Comparison of ENCODE assay signal across 30 cellular contexts in the genomic region with DNA sequence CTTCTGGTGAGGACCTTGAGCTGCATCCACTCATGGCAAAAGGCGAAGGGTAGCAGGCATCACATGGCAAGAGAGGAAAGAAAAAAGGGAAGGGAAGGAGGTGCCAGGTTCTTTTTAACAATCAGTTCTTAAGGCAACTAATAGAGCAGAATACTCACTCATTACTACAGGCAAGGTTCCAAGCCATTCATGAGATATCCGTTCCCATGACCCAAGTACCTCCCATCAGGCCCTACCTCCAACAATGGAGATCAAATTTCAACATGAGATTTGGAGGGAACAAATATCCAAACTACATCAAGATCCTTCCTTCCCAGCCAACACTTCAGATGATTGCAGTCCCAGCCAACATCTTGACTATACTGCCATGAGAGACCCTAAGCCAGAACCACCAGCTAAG. TPM values are rescaled to one million over a fixed set of nuclear protein-coding genes. Genes with fewer than 3 reads are reported as not detected.
A peak's percentile ranks its signal among the peaks of the same experiment; 100 is the strongest.
DNase-seq lines count a peak whose midpoint lies in the region; ATAC-seq, FAIRE-seq and TF ChIP-seq lines count a peak whose summit lies in the region.
"Had no signal": no experiment of that assay in that cellular context is flagged by ENCODE, and none has a peak within 500 bp of the region (broad histone marks: within the 10 kb centered on the region; RNA-seq: fewer than 3 reads in every experiment).

No MANE protein-coding gene starts in this region.

- H3K27ac Mint-ChIP-seq in astrocyte (ENCODE audit: unreplicated experiment) = peak overlapping the region; percentile 16
- H3K27ac Mint-ChIP-seq: activated CD4-positive, alpha-beta memory T cell treated with anti-CD3 and anti-CD28 coated beads, Interleukin-2, amount 10 ng/mL, durations not matched to agents 7 days and 5 days; activated naive CD4-positive, alpha-beta T cell treated with anti-CD3 and anti-CD28 coated beads, Interleukin-2, amount 10 ng/mL, durations not matched to agents 7 days and 5 days; GM23338; nephron; stimulated activated effector memory CD8-positive, alpha-beta T cell treated with anti-CD3 and anti-CD28 coated beads, Interleukin-12 subunit alpha, Interleukin-12 subunit beta, amount 100 ng/mL, for 72 hours had no signal

- H3K9ac ChIP-seq in astrocyte (ENCODE audit: low read length) = no peak overlapping the region

- ATAC-seq in HG03571 (IDR thresholded peaks at IDR 0.05; ENCODE audit: unreplicated experiment) (no peak), right cardiac atrium (no peak)
- ATAC-seq: body of pancreas; GM23338; left colon; stimulated activated effector memory CD8-positive, alpha-beta T cell treated with anti-CD3 and anti-CD28 coated beads, Interleukin-12 subunit alpha, Interleukin-12 subunit beta, amount 100 ng/mL, for 72 hours had no signal

- H2AFZ ChIP-seq in astrocyte (ENCODE audit: low read depth, low read length) = no peak overlapping the region
- H2AFZ ChIP-seq: GM23338, PC-9 had no signal

- peaks cover 2% of the 10 kb centered on the region for H3K4me1 Mint-ChIP-seq in astrocyte (ENCODE audit: low read depth, unreplicated experiment)
- H3K4me1 Mint-ChIP-seq: activated CD4-positive, alpha-beta memory T cell treated with anti-CD3 and anti-CD28 coated beads, Interleukin-2, amount 10 ng/mL, durations not matched to agents 7 days and 5 days; activated naive CD4-positive, alpha-beta T cell treated with anti-CD3 and anti-CD28 coated beads, Interleukin-2, amount 10 ng/mL, durations not matched to agents 7 days and 5 days; nephron; stimulated activated effector memory CD8-positive, alpha-beta T cell treated with anti-CD3 and anti-CD28 coated beads, Interleukin-12 subunit alpha, Interleukin-12 subunit beta, amount 100 ng/mL, for 72 hours had no signal

- H3K27ac ChIP-seq in astrocyte (ENCODE audit: low read depth, low read length) (no peak overlapping the region), right cardiac atrium (ENCODE audit: low read length) (no peak overlapping the region)
- H3K27ac ChIP-seq: 22Rv1, adrenal gland, body of pancreas, C4-2B, PC-9, tibial nerve had no signal

- H3K4me1 ChIP-seq in astrocyte (ENCODE audit: insufficient read depth, low read length) (no peaks in the 10 kb centered on the region), right cardiac atrium (ENCODE audit: control insufficient read depth, insufficient read depth, low read length) (no peaks in the 10 kb centered on the region)
- H3K4me1 ChIP-seq: adrenal gland, body of pancreas, tibial nerve had no signal

- H3K4me3 ChIP-seq in astrocyte (ENCODE audit: insufficient read depth, low read depth, low read length) (no peak overlapping the region), right cardiac atrium (ENCODE audit: low read length) (no peak overlapping the region)
- H3K4me3 ChIP-seq: adrenal gland, body of pancreas, GM23338, PC-9, tibial nerve had no signal

- no peaks in the 10 kb centered on the region for H3K9me3 ChIP-seq in astrocyte (ENCODE audit: insufficient read depth, low read depth, low read length)
- H3K9me3 ChIP-seq in right cardiac atrium (ENCODE audit: control insufficient read depth, low read length) = no peaks in the 10 kb centered on the region
- H3K9me3 ChIP-seq: adrenal gland, body of pancreas, tibial nerve had no signal

- H3K79me2 ChIP-seq in astrocyte (ENCODE audit: insufficient read depth, low read length) = no peaks in the 10 kb centered on the region

- no peak overlapping the region for H3K4me2 ChIP-seq in astrocyte (ENCODE audit: low read length)
- H3K4me2 ChIP-seq: GM23338, PC-9 had no signal

- no peaks in the 10 kb centered on the region for H3K36me3 ChIP-seq in astrocyte (ENCODE audit: insufficient read depth, low read length)
- H3K36me3 ChIP-seq: adrenal gland, tibial nerve had no signal

- H3K27me3 ChIP-seq in astrocyte (ENCODE audit: insufficient read depth, low read length) (peaks cover 4% of the 10 kb centered on the region), right cardiac atrium (ENCODE audit: control insufficient read depth, insufficient read depth) (no peaks in the 10 kb centered on the region)
- H3K27me3 ChIP-seq: adrenal gland, body of pancreas, tibial nerve had no signal

- H4K20me1 ChIP-seq in astrocyte (ENCODE audit: insufficient read depth, low read length) = no peaks in the 10 kb centered on the region

- intact Hi-C loops in right cardiac atrium (cut with DNase I) = loop anchor here in 1 of 4 donors (10.0 kb wide), 1 partner anchor 732 kb away; no protein-coding TSS in a partner anchor

- H3K27me3 Mint-ChIP-seq in astrocyte (ENCODE audit: low read depth, unreplicated experiment) = peaks cover 12% of the 10 kb centered on the region

- no peaks in the 10 kb centered on the region for H3K9me3 Mint-ChIP-seq in astrocyte (ENCODE audit: unreplicated experiment)
- H3K9me3 Mint-ChIP-seq: activated CD4-positive, alpha-beta memory T cell treated with anti-CD3 and anti-CD28 coated beads, Interleukin-2, amount 10 ng/mL, durations not matched to agents 7 days and 5 days; activated naive CD4-positive, alpha-beta T cell treated with anti-CD3 and anti-CD28 coated beads, Interleukin-2, amount 10 ng/mL, durations not matched to agents 7 days and 5 days; GM23338; nephron; stimulated activated effector memory CD8-positive, alpha-beta T cell treated with anti-CD3 and anti-CD28 coated beads, Interleukin-12 subunit alpha, Interleukin-12 subunit beta, amount 100 ng/mL, for 72 hours had no signal

- TF ChIP-seq CTCF in astrocyte (IDR thresholded peaks at IDR 0.05; ENCODE audit: insufficient read depth, low read depth, low read length) = no peak

- FAIRE-seq in astrocyte (lab: Jason Lieb, UNC) = no peak

- H3K4me3 Mint-ChIP-seq in astrocyte (ENCODE audit: unreplicated experiment) = no peak overlapping the region
- H3K4me3 Mint-ChIP-seq: activated CD4-positive, alpha-beta memory T cell treated with anti-CD3 and anti-CD28 coated beads, Interleukin-2, amount 10 ng/mL, durations not matched to agents 7 days and 5 days; activated naive CD4-positive, alpha-beta T cell treated with anti-CD3 and anti-CD28 coated beads, Interleukin-2, amount 10 ng/mL, durations not matched to agents 7 days and 5 days; GM23338; nephron; stimulated activated effector memory CD8-positive, alpha-beta T cell treated with anti-CD3 and anti-CD28 coated beads, Interleukin-12 subunit alpha, Interleukin-12 subunit beta, amount 100 ng/mL, for 72 hours had no signal

- DNase-seq in DMS 273 (lab: John Stamatoyannopoulos, UW; ENCODE audit: unreplicated experiment) = peak; percentile 53
- no peak for DNase-seq in DMS 273 treated with DMSO at 0.1 percent for 48 hours (lab: John Stamatoyannopoulos, UW)
- peak; percentile 56 for DNase-seq in M059J (ENCODE audit: low read depth)
- no peak for DNase-seq in astrocyte (ENCODE audit: low read depth)
- DNase-seq in iris pigment epithelial cell (ENCODE audit: low read depth) = peak; percentile 42
- DNase-seq in activated CD8-positive, alpha-beta memory T cell treated with anti-CD3 and anti-CD28 coated beads, Interleukin-2, amount 50 U/mL, for 48 hours = no peak
- DNase-seq in right cardiac atrium = no peak
- DNase-seq: activated CD4-positive, alpha-beta memory T cell treated with anti-CD3 and anti-CD28 coated beads, Interleukin-2, amount 10 ng/mL, durations not matched to agents 7 days and 5 days; activated CD8-positive, alpha-beta memory T cell treated with anti-CD3 and anti-CD28 coated beads, Interleukin-2, amount 50 U/mL, for 4 hours; activated naive CD4-positive, alpha-beta T cell treated with anti-CD3 and anti-CD28 coated beads, Interleukin-2, amount 10 ng/mL, durations not matched to agents 7 days and 5 days; adrenal gland; body of pancreas; COR-L47; DND-41; GF-D8; hypothalamus; left colon; NCI-H1092 treated with DMSO at 0.1 percent for 48 hours; NCI-H1930; NCI-H510A treated with DMSO at 0.1 percent for 48 hours; PC-9; SHP77 treated with DMSO at 0.1 percent for 48 hours; SW 1271 had no signal

- 54% methylated on average over 2 of the region's 2 CpGs for WGBS in right cardiac atrium

- H3K36me3 Mint-ChIP-seq in astrocyte (ENCODE audit: low read depth, unreplicated experiment) = no peaks in the 10 kb centered on the region
- H3K36me3 Mint-ChIP-seq: activated naive CD4-positive, alpha-beta T cell treated with anti-CD3 and anti-CD28 coated beads, Interleukin-2, amount 10 ng/mL, durations not matched to agents 7 days and 5 days; stimulated activated effector memory CD8-positive, alpha-beta T cell treated with anti-CD3 and anti-CD28 coated beads, Interleukin-12 subunit alpha, Interleukin-12 subunit beta, amount 100 ng/mL, for 72 hours had no signal

RNA-seq across cellular contexts. Expression of a gene that starts 38.9 kb away (rescaled TPM):
- total RNA-seq in M059J (2014; rRNA removed; shearing (Covaris generic)) = 31.4 and 39.0 TPM in 2 replicates
- total RNA-seq in astrocyte = 24.7 and 27.8 TPM in 2 replicates
- total RNA-seq in right cardiac atrium = 10 to 100 TPM; 21.4 to 24.4 (median 22.4) TPM
- 30.9 TPM for polyA plus RNA-seq in right cardiac atrium

Comparison
In these comparisons a context has a peak if more than half of its experiments do, and no peak if none do; other contexts are left out.
1. DNase-seq: peak in DMS 273 (single experiment), M059J (single experiment) and iris pigment epithelial cell (single experiment); none in DMS 273 treated with DMSO at 0.1 percent for 48 hours (single experiment), astrocyte (single experiment), activated CD8-positive, alpha-beta memory T cell treated with anti-CD3 and anti-CD28 coated beads, Interleukin-2, amount 50 U/mL, for 48 hours (single experiment) and right cardiac atrium (0 of 3).